In genomic region chr1:161530671-161531609, GRCh38 we compare ENCODE assay signal across 9 cellular contexts. TPM values are rescaled to one million over a fixed set of nuclear protein-coding genes. Genes with fewer than 3 reads are reported as not detected.
A peak's percentile ranks its signal among the peaks of the same experiment; 100 is the strongest.
DNase-seq lines count a peak whose midpoint lies in the region; ATAC-seq lines count a peak whose summit lies in the region.
"Not testable (repeated sequence)": the region's sequence is repeated elsewhere in the genome, so short reads cannot be mapped to it uniquely, and the experiment has no call there.
"Had no signal": no experiment of that assay in that cellular context is flagged by ENCODE, and none has a peak within 500 bp of the region (broad histone marks: within the 10 kb centered on the region; RNA-seq: fewer than 3 reads in every experiment).

No MANE protein-coding gene starts in this region.

- H3K27me3 ChIP-seq in CD4-positive, alpha-beta memory T cell (ENCODE audit: insufficient read depth, low read length), result not testable (repeated sequence)

- H3K36me3 Mint-ChIP-seq in CD4-positive, alpha-beta memory T cell, result peaks cover 0 to 15% of the 10 kb centered on the region in 2 donors
- peaks cover 31% of the 10 kb centered on the region for H3K36me3 Mint-ChIP-seq in effector memory CD8-positive, alpha-beta T cell (ENCODE audit: insufficient read depth)

- not testable (repeated sequence) for H3K9me3 ChIP-seq in CD4-positive, alpha-beta memory T cell (ENCODE audit: control insufficient read depth in 1 of 2, low read length in 2 of 2)

- ATAC-seq in GM21381 (IDR thresholded peaks at IDR 0.05; ENCODE audit: unreplicated experiment), result peak; percentile 59
- ATAC-seq in effector memory CD8-positive, alpha-beta T cell (replicated peaks), result peak; percentile 82

- peak; percentile 76 to 97 (median 95) for DNase-seq in CD4-positive, alpha-beta memory T cell
- DNase-seq in HT1080 (ENCODE audit: low read depth) (peak; percentile 98), NOMO-1 (lab: John Stamatoyannopoulos, UW; ENCODE audit: unreplicated experiment in 2 of 2) (peak; percentile 88 to 97), lung microvascular endothelial cell (ENCODE audit: low read depth in 2 of 2) (peak; percentile 86 to 90)
- peak; percentile 82 to 98 (median 82) for DNase-seq in activated CD8-positive, alpha-beta memory T cell treated with anti-CD3 and anti-CD28 coated beads for 48 hours (ENCODE audit: low read depth in 2 of 3, low spot score in 2 of 3)
- peak; percentile 92 to 95 (median 92) for DNase-seq in effector memory CD8-positive, alpha-beta T cell
- peak; percentile 85 to 98 (median 92) for DNase-seq in stimulated activated CD4-positive, alpha-beta T cell treated with anti-CD3 and anti-CD28 coated beads, TNF-alpha, amount 100 ng/mL, for 24 hours (ENCODE audit: low read depth in 3 of 3)

- intact Hi-C loops in CD4-positive, alpha-beta memory T cell (cut with micrococcal nuclease), result loop anchor here (1.0 kb wide), 2 partner anchors 8 to 9 kb away; no protein-coding TSS in a partner anchor

- H3K4me1 ChIP-seq in CD4-positive, alpha-beta memory T cell (ENCODE audit: insufficient read depth, low read length), result peaks cover 10% of the 10 kb centered on the region

- H3K4me3 Mint-ChIP-seq in CD4-positive, alpha-beta memory T cell, result peak overlapping the region; percentile 89 to 100 (median 96)
- H3K4me3 Mint-ChIP-seq in effector memory CD8-positive, alpha-beta T cell, result peak overlapping the region; percentile 94 to 99

- H3K27me3 Mint-ChIP-seq in CD4-positive, alpha-beta memory T cell, result peaks cover 0 to 15% of the 10 kb centered on the region in 2 donors
- H3K27me3 Mint-ChIP-seq in effector memory CD8-positive, alpha-beta T cell, result not testable (repeated sequence)

- peak overlapping the region; percentile 74 for H3K27ac ChIP-seq in CD4-positive, alpha-beta memory T cell (ENCODE audit: low read depth, low read length)

- POLR2A ChIA-PET in CD4-positive, alpha-beta memory T cell (lab: Charles Lee; ENCODE audit: partially characterized antibody), result interaction anchor here (1.0 to 3.3 kb wide), 7 partner anchors 9 to 219 kb away, joined by 3 to 39 read pairs (median 5); partner anchors contain the start of gene DUSP12

- CTCF ChIA-PET in CD4-positive, alpha-beta memory T cell (lab: Charles Lee; ENCODE audit: partially characterized antibody), result interaction anchor here (1.1 to 2.3 kb wide), 6 partner anchors 9 to 219 kb away, joined by 3 to 6 read pairs (median 4); partner anchors contain the start of gene DUSP12

- H3K27ac Mint-ChIP-seq in CD4-positive, alpha-beta memory T cell, result peak overlapping the region; percentile 92 to 100 (median 97)
- H3K27ac Mint-ChIP-seq in effector memory CD8-positive, alpha-beta T cell, result peak overlapping the region; percentile 100

- peaks cover 0 to 12% (median 0%) of the 10 kb centered on the region in 8 donors for H3K9me3 Mint-ChIP-seq in CD4-positive, alpha-beta memory T cell
- H3K9me3 Mint-ChIP-seq in effector memory CD8-positive, alpha-beta T cell, result not testable (repeated sequence)

- peaks cover 2 to 24% (median 9%) of the 10 kb centered on the region in 4 donors for H3K4me1 Mint-ChIP-seq in CD4-positive, alpha-beta memory T cell
- peaks cover 11 to 22% of the 10 kb centered on the region in 2 donors for H3K4me1 Mint-ChIP-seq in effector memory CD8-positive, alpha-beta T cell (ENCODE audit: low read depth in 2 of 2)

- not testable (repeated sequence) for H3K36me3 ChIP-seq in CD4-positive, alpha-beta memory T cell (ENCODE audit: insufficient read depth, low read length)

- H3K4me3 ChIP-seq in CD4-positive, alpha-beta memory T cell (ENCODE audit: low read length in 2 of 2), result peak overlapping the region; percentile 72 to 73

RNA-seq across cellular contexts. Expression of gene HSPA6, which starts 6.6 kb away (rescaled TPM):
- total RNA-seq in CD4-positive, alpha-beta memory T cell, result 1 to 10 TPM; 2.4 TPM
- polyA plus RNA-seq in CD4-positive, alpha-beta memory T cell, result under 1 TPM in 1 of 2 donors, not detected in 1; 0.09 TPM
- total RNA-seq in HT1080 (2014; rRNA removed; shearing (Covaris generic)), result 1.5 and 1.9 TPM in 2 replicates
- 0.34 and 1.2 TPM in 2 replicates for polyA plus RNA-seq in HT1080 (2015; cell fraction: cytosol; rRNA removed)
- 0.57 and 0.67 TPM in 2 replicates for polyA plus RNA-seq in HT1080 (2015; cell fraction: nucleus; rRNA removed)
- 0.22 and 0.99 TPM in 2 replicates for total RNA-seq in lung microvascular endothelial cell

RNA-seq across cellular contexts. Expression of gene FCGR3A, which starts 18.7 kb away (rescaled TPM):
- total RNA-seq in CD4-positive, alpha-beta memory T cell, result 1 to 10 TPM in 1 of 2 experiments, under 1 TPM in 1; 0.81 to 2.1 TPM
- under 1 TPM in 1 of 2 donors, not detected in 1; 0.14 TPM for polyA plus RNA-seq in CD4-positive, alpha-beta memory T cell
- total RNA-seq in HT1080 (2014; rRNA removed; shearing (Covaris generic)), result not detected in 2 replicates
- polyA plus RNA-seq in HT1080 (2015; cell fraction: cytosol; rRNA removed), result 0.03 TPM in 1 of 2 replicates, not detected in the other
- not detected in 2 replicates for polyA plus RNA-seq in HT1080 (2015; cell fraction: nucleus; rRNA removed)
- total RNA-seq in lung microvascular endothelial cell, result not detected in 2 replicates
- total RNA-seq: T-helper 2 cell treated with Interferon-gamma antibody and Interleukin-4, amounts not matched to agents 100 ng/mL and 5 ng/mL, for 36 hours had no signal

RNA-seq across cellular contexts. Expression of gene FCGR2A, which starts 25.7 kb away (rescaled TPM):
- total RNA-seq in CD4-positive, alpha-beta memory T cell, result 1 to 10 TPM; 1.0 to 1.9 TPM
- not detected for polyA plus RNA-seq in CD4-positive, alpha-beta memory T cell
- 0.16 TPM in 1 of 2 replicates, not detected in the other for total RNA-seq in HT1080 (2014; rRNA removed; shearing (Covaris generic))
- polyA plus RNA-seq in HT1080 (2015; cell fraction: cytosol; rRNA removed), result 0.87 and 1.8 TPM in 2 replicates
- polyA plus RNA-seq in HT1080 (2015; cell fraction: nucleus; rRNA removed), result 0.26 and 1.0 TPM in 2 replicates
- total RNA-seq in lung microvascular endothelial cell, result 0.79 and 1.3 TPM in 2 replicates

Comparison
In these comparisons a context has a peak if more than half of its experiments do, and no peak if none do; other contexts are left out.
1. Peak in every context shown above with its lines: DNase-seq, ATAC-seq, H3K4me3 ChIP-seq and H3K27ac ChIP-seq.